In genomic region chr21:15272591-15272990, GRCh38 we compare ENCODE assay signal across 21 cellular contexts.
"Had no signal": no experiment of that assay in that cellular context is flagged by ENCODE, and none has a peak within 500 bp of the region (broad histone marks: within the 10 kb centered on the region; RNA-seq: fewer than 3 reads in every experiment).

No MANE protein-coding gene starts in this region.

- H3K27ac ChIP-seq: breast epithelium, epithelial cell of prostate, right atrium auricular region, suprapubic skin, upper lobe of left lung had no signal

- H3K9me3 ChIP-seq: breast epithelium, right atrium auricular region, suprapubic skin, upper lobe of left lung had no signal

- H3K4me3 ChIP-seq: breast epithelium, right atrium auricular region, suprapubic skin, upper lobe of left lung had no signal

- H3K4me1 ChIP-seq: breast epithelium, right atrium auricular region, suprapubic skin, upper lobe of left lung had no signal

- ATAC-seq: activated CD4-positive, alpha-beta T cell treated with anti-CD3 and anti-CD28 coated beads for 36 hours; activated naive CD4-positive, alpha-beta T cell treated with anti-CD3 and anti-CD28 coated beads, Interleukin-2, amount 50 U/mL, for 72 hours; left ventricle myocardium superior; T-helper 17 cell had no signal

- H3K27me3 ChIP-seq: breast epithelium, right atrium auricular region, suprapubic skin, upper lobe of left lung had no signal

- H3K36me3 ChIP-seq: breast epithelium, right atrium auricular region, suprapubic skin, upper lobe of left lung had no signal

- DNase-seq: activated CD4-positive, alpha-beta memory T cell treated with anti-CD3 and anti-CD28 coated beads, Interleukin-2, amount 10 ng/mL, durations not matched to agents 7 days and 5 days; activated CD4-positive, alpha-beta T cell treated with anti-CD3 and anti-CD28 coated beads for 36 hours; activated effector memory CD4-positive, alpha-beta T cell treated with anti-CD3 and anti-CD28 coated beads, Interleukin-2, amount 50 U/mL, for 16 hours; activated T-cell treated with anti-CD3 and anti-CD28 coated beads, Interleukin-2, amount 50 U/mL, for 24 hours; amygdala; cerebellar nuclear complex; hippocampal formation; kidney; left ventricle myocardium superior; mesenchymal stem cell; nucleus accumbens; small intestine; stimulated activated CD4-positive, alpha-beta T cell treated with anti-CD3 and anti-CD28 coated beads, Interleukin-4, amount 100 ng/mL, for 24 hours; stimulated activated naive CD4-positive, alpha-beta T cell treated with Interleukin-2 at 50 U/mL for 16 hours; T-helper 17 cell; upper lobe of left lung had no signal
